In genomic region chr7:121369462-121369861, GRCh38 we compare ENCODE assay signal across 8 cellular contexts. TPM values are rescaled to one million over a fixed set of nuclear protein-coding genes. Genes with fewer than 3 reads are reported as not detected.
DNase-seq lines count a peak whose midpoint lies in the region; ATAC-seq and TF ChIP-seq lines count a peak whose summit lies in the region.

No MANE protein-coding gene starts in this region.

- TF ChIP-seq CTCF in osteocyte (IDR thresholded peaks at IDR 0.05) = no peak

- DNase-seq in activated CD4-positive, alpha-beta T cell treated with anti-CD3 and anti-CD28 coated beads, Interleukin-2, amount 10 ng/mL, durations not matched to agents 24 days and 14 days = peak; percentile 59
- DNase-seq in activated CD4-positive, alpha-beta T cell treated with anti-CD3 and anti-CD28 coated beads for 4 hours = no peak
- DNase-seq in amniotic epithelial cell (ENCODE audit: low read depth) (peak; percentile 73), osteocyte (ENCODE audit: extremely low spot score, unreplicated experiment) (no peak), SIG-M5 treated with dmso at 0.1 percent for 504 hours (lab: John Stamatoyannopoulos, UW; ENCODE audit: unreplicated experiment) (no peak), DMS 273 (lab: John Stamatoyannopoulos, UW; ENCODE audit: unreplicated experiment) (no peak), sciatic nerve (ENCODE audit: low spot score) (no peak)

- intact Hi-C loops in activated CD4-positive, alpha-beta T cell treated with anti-CD3 and anti-CD28 coated beads, Interleukin-2, amount 10 ng/mL, durations not matched to agents 24 days and 14 days (cut with micrococcal nuclease) = loop anchor here (2.0 kb wide), 1 partner anchor 129 kb away; no protein-coding TSS in a partner anchor
- intact Hi-C loops in sciatic nerve (cut with DNase I) = no loop called here

- H3K27ac Mint-ChIP-seq in activated CD4-positive, alpha-beta T cell treated with anti-CD3 and anti-CD28 coated beads, Interleukin-2, amount 10 ng/mL, durations not matched to agents 24 days and 14 days = peak overlapping the region; percentile 81
- H3K27ac Mint-ChIP-seq in osteocyte (ENCODE audit: unreplicated experiment) = peak overlapping the region; percentile 18

- peak; percentile 52 for ATAC-seq in HG03066 (IDR thresholded peaks at IDR 0.05; ENCODE audit: low read depth, unreplicated experiment)
- no peak for ATAC-seq in sciatic nerve

- H3K4me1 Mint-ChIP-seq in activated CD4-positive, alpha-beta T cell treated with anti-CD3 and anti-CD28 coated beads, Interleukin-2, amount 10 ng/mL, durations not matched to agents 24 days and 14 days = peaks cover 47% of the 10 kb centered on the region
- H3K4me1 Mint-ChIP-seq in osteocyte (ENCODE audit: unreplicated experiment) = peaks cover 31% of the 10 kb centered on the region

- peak overlapping the region; percentile 71 for H3K4me3 Mint-ChIP-seq in activated CD4-positive, alpha-beta T cell treated with anti-CD3 and anti-CD28 coated beads, Interleukin-2, amount 10 ng/mL, durations not matched to agents 24 days and 14 days
- no peak overlapping the region for H3K4me3 Mint-ChIP-seq in osteocyte (ENCODE audit: unreplicated experiment)

- H3K36me3 Mint-ChIP-seq in activated CD4-positive, alpha-beta T cell treated with anti-CD3 and anti-CD28 coated beads, Interleukin-2, amount 10 ng/mL, durations not matched to agents 24 days and 14 days (ENCODE audit: low read depth) = peaks cover 62% of the 10 kb centered on the region
- peaks cover 17% of the 10 kb centered on the region for H3K36me3 Mint-ChIP-seq in osteocyte (ENCODE audit: unreplicated experiment)

- no peaks in the 10 kb centered on the region for H3K27me3 Mint-ChIP-seq in activated CD4-positive, alpha-beta T cell treated with anti-CD3 and anti-CD28 coated beads, Interleukin-2, amount 10 ng/mL, durations not matched to agents 24 days and 14 days
- no peaks in the 10 kb centered on the region for H3K27me3 Mint-ChIP-seq in osteocyte (ENCODE audit: unreplicated experiment)

- H3K9me3 Mint-ChIP-seq in activated CD4-positive, alpha-beta T cell treated with anti-CD3 and anti-CD28 coated beads, Interleukin-2, amount 10 ng/mL, durations not matched to agents 24 days and 14 days = no peaks in the 10 kb centered on the region
- no peaks in the 10 kb centered on the region for H3K9me3 Mint-ChIP-seq in osteocyte (ENCODE audit: unreplicated experiment)

RNA-seq across cellular contexts. Expression of gene FAM3C, which starts 26.6 kb away (rescaled TPM):
- 77.5 and 80.2 TPM in 2 replicates for total RNA-seq in activated CD4-positive, alpha-beta T cell treated with anti-CD3 and anti-CD28 coated beads, Interleukin-2, amount 10 ng/mL, durations not matched to agents 24 days and 14 days
- 37.4 and 42.0 TPM in 2 replicates for total RNA-seq in osteocyte
- 56.2 TPM for total RNA-seq in sciatic nerve

RNA-seq across cellular contexts. Expression of gene WNT16, which starts 40.7 kb away (rescaled TPM):
- not detected in 2 replicates for total RNA-seq in activated CD4-positive, alpha-beta T cell treated with anti-CD3 and anti-CD28 coated beads, Interleukin-2, amount 10 ng/mL, durations not matched to agents 24 days and 14 days
- total RNA-seq in osteocyte (0.26 and 0.81 TPM in 2 replicates), sciatic nerve (not detected)

Comparison
In these comparisons a context has a peak if more than half of its experiments do, and no peak if none do; other contexts are left out.
1. DNase-seq: peak in activated CD4-positive, alpha-beta T cell treated with anti-CD3 and anti-CD28 coated beads, Interleukin-2, amount 10 ng/mL, durations not matched to agents 24 days and 14 days (single experiment) and amniotic epithelial cell (single experiment); none in activated CD4-positive, alpha-beta T cell treated with anti-CD3 and anti-CD28 coated beads for 4 hours (0 of 2), osteocyte (single experiment), SIG-M5 treated with dmso at 0.1 percent for 504 hours (single experiment), DMS 273 (single experiment) and sciatic nerve (single experiment).